8 cellular contexts compared by ENCODE assay signal in the genomic region with DNA sequence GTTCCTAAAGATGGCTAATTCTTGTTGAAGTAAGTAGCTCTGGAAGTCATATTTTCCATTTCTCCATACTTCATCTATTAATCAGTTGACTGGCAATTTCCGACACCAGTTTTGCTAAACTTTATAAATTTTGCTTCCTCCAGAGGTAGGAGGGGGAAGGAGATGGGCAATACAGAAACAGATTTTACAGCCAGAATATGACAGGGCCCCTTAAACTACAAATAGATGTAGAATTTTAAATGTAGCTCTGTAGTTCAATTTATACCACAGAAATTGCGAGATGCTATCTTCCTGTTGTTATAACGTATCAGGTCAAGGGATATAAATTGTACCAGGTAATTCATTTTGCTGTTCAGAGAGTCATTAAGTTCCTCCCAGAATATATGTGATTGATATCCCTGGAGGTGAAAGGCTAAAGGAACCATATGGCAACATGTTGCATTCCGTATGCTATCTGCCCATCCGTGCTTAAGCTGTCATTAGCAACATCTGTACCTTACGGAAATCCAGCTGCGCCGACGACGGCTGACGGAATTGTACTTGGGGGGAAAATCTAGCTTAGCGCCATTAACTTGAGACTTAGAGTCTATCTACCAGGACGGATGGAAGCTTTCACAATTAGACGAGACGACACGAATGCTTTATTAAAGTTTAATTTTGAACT. TPM values are rescaled to one million over a fixed set of nuclear protein-coding genes. Genes with fewer than 3 reads are reported as not detected.
A peak's percentile ranks its signal among the peaks of the same experiment; 100 is the strongest.
DNase-seq lines count a peak whose midpoint lies in the region; ATAC-seq and TF ChIP-seq lines count a peak whose summit lies in the region.

No MANE protein-coding gene starts in this region.

- ATAC-seq in GM21723 (IDR thresholded peaks at IDR 0.05; ENCODE audit: unreplicated experiment) (peak; percentile 13), GM21576 (IDR thresholded peaks at IDR 0.05; ENCODE audit: unreplicated experiment) (no peak)
- ATAC-seq in activated naive CD4-positive, alpha-beta T cell treated with anti-CD3 and anti-CD28 coated beads, Interleukin-2, amount 50 U/mL, for 72 hours = peak; percentile 4 to 8

- H3K27ac Mint-ChIP-seq in activated naive CD4-positive, alpha-beta T cell treated with anti-CD3 and anti-CD28 coated beads, Interleukin-2, amount 50 U/mL, for 72 hours = peak overlapping the region; percentile 92 to 99

- TF ChIP-seq CTCF in DOHH2 (IDR thresholded peaks at IDR 0.05; ENCODE audit: low read depth, low read length, poor library complexity, severe bottlenecking) (no peak), smooth muscle cell (IDR thresholded peaks at IDR 0.05; ENCODE audit: borderline replicate concordance, insufficient read depth, poor library complexity, severe bottlenecking) (no peak)

- H3K9me3 Mint-ChIP-seq in activated naive CD4-positive, alpha-beta T cell treated with anti-CD3 and anti-CD28 coated beads, Interleukin-2, amount 50 U/mL, for 72 hours = no peaks in the 10 kb centered on the region

- peaks cover 0 to 11% of the 10 kb centered on the region in 2 donors for H3K36me3 Mint-ChIP-seq in activated naive CD4-positive, alpha-beta T cell treated with anti-CD3 and anti-CD28 coated beads, Interleukin-2, amount 50 U/mL, for 72 hours

- H3K27me3 ChIP-seq in DOHH2 (ENCODE audit: control insufficient read depth, low read length) (peaks cover 42% of the 10 kb centered on the region), smooth muscle cell (ENCODE audit: low read depth) (no peaks in the 10 kb centered on the region)

- peak overlapping the region; percentile 100 for H3K9ac ChIP-seq in smooth muscle cell (ENCODE audit: low read depth)

- 14% methylated on average over 16 of the region's 16 CpGs for WGBS in smooth muscle cell (ENCODE audit: low lambda C conversion rate)

- H3K4me3 ChIP-seq in DOHH2 (ENCODE audit: low read length) = peak overlapping the region; percentile 95
- H3K4me3 ChIP-seq in iPS-11a (ENCODE audit: low read depth, low read length) = peak overlapping the region; percentile 74
- peak overlapping the region; percentile 100 for H3K4me3 ChIP-seq in smooth muscle cell

- peak; percentile 97 for DNase-seq in NCI-H2227 treated with DMSO at 0.1 percent for 48 hours (lab: John Stamatoyannopoulos, UW)
- peak in 1 of 2 donors; percentile 37 for DNase-seq in activated naive CD4-positive, alpha-beta T cell treated with anti-CD3 and anti-CD28 coated beads, Interleukin-2, amount 50 U/mL, for 72 hours (ENCODE audit: low spot score in 2 of 2)
- DNase-seq in smooth muscle cell (lab: John Stamatoyannopoulos, UW; ENCODE audit: unreplicated experiment) = no peak
- DNase-seq in ureter (ENCODE audit: low spot score) = no peak

- H3K9me3 ChIP-seq in DOHH2 (ENCODE audit: control insufficient read depth, insufficient read depth, low read length) (no peaks in the 10 kb centered on the region), smooth muscle cell (replicated peaks; ENCODE audit: low read depth) (no peaks in the 10 kb centered on the region)

- H4K20me1 ChIP-seq in DOHH2 (ENCODE audit: control insufficient read depth, insufficient read depth, low read depth, low read length) = no peaks in the 10 kb centered on the region
- H4K20me1 ChIP-seq in smooth muscle cell (ENCODE audit: low read depth) = no peaks in the 10 kb centered on the region

- H3K4me2 ChIP-seq in DOHH2 (ENCODE audit: low read length) (peak overlapping the region; percentile 87), smooth muscle cell (peak overlapping the region; percentile 100)

- H3K9me2 ChIP-seq in DOHH2 (replicated peaks; ENCODE audit: control insufficient read depth, low read length) = no peaks in the 10 kb centered on the region

- H3K79me2 ChIP-seq in DOHH2 (ENCODE audit: control insufficient read depth, low read length) (no peaks in the 10 kb centered on the region), smooth muscle cell (ENCODE audit: low read depth) (no peaks in the 10 kb centered on the region)

- H3F3A ChIP-seq in DOHH2 (ENCODE audit: control insufficient read depth, insufficient read depth) (peaks cover 18% of the 10 kb centered on the region), smooth muscle cell (ENCODE audit: low read depth) (peaks cover 23% of the 10 kb centered on the region)

- H3K27ac ChIP-seq in DOHH2 (ENCODE audit: low read depth, low read length) (0 out of 2 replicates have a peak overlapping the region, but pooled peaks have one; percentile 59), smooth muscle cell (ENCODE audit: low read depth) (peak overlapping the region; percentile 100)

- no peak overlapping the region for H2AFZ ChIP-seq in smooth muscle cell (ENCODE audit: low read depth)

- peaks cover 23% of the 10 kb centered on the region for H3K4me1 ChIP-seq in DOHH2 (ENCODE audit: control insufficient read depth, low read length)
- H3K4me1 ChIP-seq in smooth muscle cell (ENCODE audit: low read depth) = peaks cover 6% of the 10 kb centered on the region

- H3K36me3 ChIP-seq in DOHH2 (ENCODE audit: control insufficient read depth, low read length) (no peaks in the 10 kb centered on the region), smooth muscle cell (ENCODE audit: low read depth) (no peaks in the 10 kb centered on the region)

RNA-seq across cellular contexts. Expression of a gene that starts 8.4 kb away (rescaled TPM):
- 100 to 1,000 TPM in 1 of 2 donors, 1 to 10 TPM in 1; 9.7 to 134 TPM for total RNA-seq in activated naive CD4-positive, alpha-beta T cell treated with anti-CD3 and anti-CD28 coated beads, Interleukin-2, amount 50 U/mL, for 72 hours
- 6.7 and 12.3 TPM in 2 replicates for total RNA-seq in smooth muscle cell
- 14.1 and 14.5 TPM in 2 replicates for polyA plus RNA-seq in smooth muscle cell
- total RNA-seq in ureter = 6.6 TPM
